ENCODE assay signal across 8 cellular contexts in genomic region chr18:62186656-62187542, GRCh38. TPM values are rescaled to one million over a fixed set of nuclear protein-coding genes. Genes with fewer than 3 reads are reported as not detected.
DNase-seq lines count a peak whose midpoint lies in the region; ATAC-seq, FAIRE-seq and TF ChIP-seq lines count a peak whose summit lies in the region.

A gene with protein sequence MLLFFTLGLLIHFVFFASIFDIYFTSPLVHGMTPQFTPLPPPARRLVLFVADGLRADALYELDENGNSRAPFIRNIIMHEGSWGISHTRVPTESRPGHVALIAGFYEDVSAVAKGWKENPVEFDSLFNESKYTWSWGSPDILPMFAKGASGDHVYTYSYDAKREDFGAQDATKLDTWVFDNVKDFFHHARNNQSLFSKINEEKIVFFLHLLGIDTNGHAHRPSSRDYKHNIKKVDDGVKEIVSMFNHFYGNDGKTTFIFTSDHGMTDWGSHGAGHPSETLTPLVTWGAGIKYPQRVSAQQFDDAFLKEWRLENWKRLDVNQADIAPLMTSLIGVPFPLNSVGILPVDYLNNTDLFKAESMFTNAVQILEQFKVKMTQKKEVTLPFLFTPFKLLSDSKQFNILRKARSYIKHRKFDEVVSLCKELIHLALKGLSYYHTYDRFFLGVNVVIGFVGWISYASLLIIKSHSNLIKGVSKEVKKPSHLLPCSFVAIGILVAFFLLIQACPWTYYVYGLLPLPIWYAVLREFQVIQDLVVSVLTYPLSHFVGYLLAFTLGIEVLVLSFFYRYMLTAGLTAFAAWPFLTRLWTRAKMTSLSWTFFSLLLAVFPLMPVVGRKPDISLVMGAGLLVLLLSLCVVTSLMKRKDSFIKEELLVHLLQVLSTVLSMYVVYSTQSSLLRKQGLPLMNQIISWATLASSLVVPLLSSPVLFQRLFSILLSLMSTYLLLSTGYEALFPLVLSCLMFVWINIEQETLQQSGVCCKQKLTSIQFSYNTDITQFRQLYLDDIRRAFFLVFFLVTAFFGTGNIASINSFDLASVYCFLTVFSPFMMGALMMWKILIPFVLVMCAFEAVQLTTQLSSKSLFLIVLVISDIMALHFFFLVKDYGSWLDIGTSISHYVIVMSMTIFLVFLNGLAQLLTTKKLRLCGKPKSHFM (minus strand): TSS chr18:62187056. CDS start chr18:62161353, 25,703 bp downstream.
A gene with protein sequence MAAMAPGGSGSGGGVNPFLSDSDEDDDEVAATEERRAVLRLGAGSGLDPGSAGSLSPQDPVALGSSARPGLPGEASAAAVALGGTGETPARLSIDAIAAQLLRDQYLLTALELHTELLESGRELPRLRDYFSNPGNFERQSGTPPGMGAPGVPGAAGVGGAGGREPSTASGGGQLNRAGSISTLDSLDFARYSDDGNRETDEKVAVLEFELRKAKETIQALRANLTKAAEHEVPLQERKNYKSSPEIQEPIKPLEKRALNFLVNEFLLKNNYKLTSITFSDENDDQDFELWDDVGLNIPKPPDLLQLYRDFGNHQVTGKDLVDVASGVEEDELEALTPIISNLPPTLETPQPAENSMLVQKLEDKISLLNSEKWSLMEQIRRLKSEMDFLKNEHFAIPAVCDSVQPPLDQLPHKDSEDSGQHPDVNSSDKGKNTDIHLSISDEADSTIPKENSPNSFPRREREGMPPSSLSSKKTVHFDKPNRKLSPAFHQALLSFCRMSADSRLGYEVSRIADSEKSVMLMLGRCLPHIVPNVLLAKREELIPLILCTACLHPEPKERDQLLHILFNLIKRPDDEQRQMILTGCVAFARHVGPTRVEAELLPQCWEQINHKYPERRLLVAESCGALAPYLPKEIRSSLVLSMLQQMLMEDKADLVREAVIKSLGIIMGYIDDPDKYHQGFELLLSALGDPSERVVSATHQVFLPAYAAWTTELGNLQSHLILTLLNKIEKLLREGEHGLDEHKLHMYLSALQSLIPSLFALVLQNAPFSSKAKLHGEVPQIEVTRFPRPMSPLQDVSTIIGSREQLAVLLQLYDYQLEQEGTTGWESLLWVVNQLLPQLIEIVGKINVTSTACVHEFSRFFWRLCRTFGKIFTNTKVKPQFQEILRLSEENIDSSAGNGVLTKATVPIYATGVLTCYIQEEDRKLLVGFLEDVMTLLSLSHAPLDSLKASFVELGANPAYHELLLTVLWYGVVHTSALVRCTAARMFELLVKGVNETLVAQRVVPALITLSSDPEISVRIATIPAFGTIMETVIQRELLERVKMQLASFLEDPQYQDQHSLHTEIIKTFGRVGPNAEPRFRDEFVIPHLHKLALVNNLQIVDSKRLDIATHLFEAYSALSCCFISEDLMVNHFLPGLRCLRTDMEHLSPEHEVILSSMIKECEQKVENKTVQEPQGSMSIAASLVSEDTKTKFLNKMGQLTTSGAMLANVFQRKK (plus strand): TSS chr18:62187255. CDS start chr18:62187506, 251 bp downstream.

- H3K27me3 ChIP-seq in heart left ventricle: no peaks in the 10 kb centered on the region

- H3K9me3 Mint-ChIP-seq in type B pancreatic cell: no peaks in the 10 kb centered on the region

- intact Hi-C loops in heart left ventricle (cut with DNase I): loop anchor here in 8 of 10 donors (2.0 to 10.0 kb wide), 8 partner anchors 60 to 1180 kb away; partner anchors contain the start of genes PHLPP1 (in 2 of the 8), KDSR (in 1 of the 8) and ZCCHC2 (in 1 of the 8)

- peak; percentile 81 for DNase-seq in GM12892 (ENCODE audit: insufficient read length)
- DNase-seq in NCI-H146 (lab: John Stamatoyannopoulos, UW): peak; percentile 100
- DNase-seq in T-helper 1 cell: peak; percentile 90 to 98 (median 96)
- peak; percentile 97 for DNase-seq in amniotic epithelial cell (ENCODE audit: low read depth)
- peak; percentile 93 to 97 (median 96) for DNase-seq in heart left ventricle
- DNase-seq in pons (ENCODE audit: low spot score): peak; percentile 99
- peak; percentile 93 for DNase-seq in type B pancreatic cell (ENCODE audit: extremely low spot score, unreplicated experiment)

- no peaks in the 10 kb centered on the region for H3K27me3 Mint-ChIP-seq in type B pancreatic cell

- WGBS in heart left ventricle, 4 donors: 0% methylated on average over 39 to 58 of the region's 58 CpGs

- no peaks in the 10 kb centered on the region for H3K36me3 ChIP-seq in heart left ventricle

- TF ChIP-seq CTCF in heart left ventricle (IDR thresholded peaks at IDR 0.05) (no peak), type B pancreatic cell (conservative IDR thresholded peaks at IDR 0.05) (no peak)

- ATAC-seq in HG02852 (IDR thresholded peaks at IDR 0.05; ENCODE audit: unreplicated experiment) (peak; percentile 91), heart left ventricle (peak; percentile 99 to 100 (median 99))

- H3K27ac Mint-ChIP-seq in type B pancreatic cell: peak within 1 kb of the TSS; percentile 95

- peak within 1 kb of the TSS; percentile 66 to 100 (median 90) for H3K4me3 ChIP-seq in heart left ventricle

- peaks cover 8% of the 10 kb centered on the region for H3K36me3 Mint-ChIP-seq in type B pancreatic cell

- peak; percentile 95 for FAIRE-seq in GM12892 (lab: Jason Lieb, UNC)

- TF ChIP-seq POLR2A in GM12892 (IDR thresholded peaks at IDR 0.05; ENCODE audit: low read depth, low read length): peak; percentile 97
- TF ChIP-seq POLR2A in heart left ventricle (IDR thresholded peaks at IDR 0.05): peak in 1 of 2 donors; percentile 74

- H3K4me3 Mint-ChIP-seq in type B pancreatic cell: peak within 1 kb of the TSS; percentile 97

- peaks cover 34% of the 10 kb centered on the region for H3K4me1 Mint-ChIP-seq in type B pancreatic cell (ENCODE audit: unreplicated experiment)

- H3K9me3 ChIP-seq in heart left ventricle: no peaks in the 10 kb centered on the region

- peaks cover 0 to 51% (median 35%) of the 10 kb centered on the region in 12 donors for H3K4me1 ChIP-seq in heart left ventricle

- peak within 1 kb of the TSS; percentile 37 to 87 (median 81) for H3K27ac ChIP-seq in heart left ventricle

RNA-seq across cellular contexts. Expression of the first gene that starts in this region (rescaled TPM):
- 15.5 TPM for polyA plus RNA-seq in GM12892 (2012; ENCODE audit: missing spikeins)
- 10 to 100 TPM; 16.6 to 29.6 (median 23.3) TPM for total RNA-seq in heart left ventricle
- polyA plus RNA-seq in heart left ventricle: 10 to 100 TPM in 1 of 2 donors, 1 to 10 TPM in 1; 4.3 to 10.6 TPM
- total RNA-seq in type B pancreatic cell (ENCODE audit: low replicate concordance): 33.8 and 36.1 TPM in 2 replicates

RNA-seq across cellular contexts. Expression of the second gene that starts in this region (rescaled TPM):
- polyA plus RNA-seq in GM12892 (2012; ENCODE audit: missing spikeins): 11.3 TPM
- 10 to 100 TPM; 11.6 to 24.8 (median 15.2) TPM for total RNA-seq in heart left ventricle
- 1 to 10 TPM; 7.4 to 9.0 TPM for polyA plus RNA-seq in heart left ventricle
- total RNA-seq in type B pancreatic cell (ENCODE audit: low replicate concordance): 27.4 and 30.6 TPM in 2 replicates

Comparison
In these comparisons a context has a peak if more than half of its experiments do, and no peak if none do; other contexts are left out.
1. Peak in every context shown above with its lines: DNase-seq, ATAC-seq, H3K4me3 ChIP-seq and H3K27ac ChIP-seq.